In genomic region chr5:172766287-172767104, GRCh38 we compare ENCODE assay signal across 8 cellular contexts. TPM values are rescaled to one million over a fixed set of nuclear protein-coding genes. Genes with fewer than 3 reads are reported as not detected.
A peak's percentile ranks its signal among the peaks of the same experiment; 100 is the strongest.
DNase-seq lines count a peak whose midpoint lies in the region; ATAC-seq and TF ChIP-seq lines count a peak whose summit lies in the region.

No MANE protein-coding gene starts in this region.

- H4K8ac ChIP-seq in mesenchymal stem cell (ENCODE audit: low read length), result peak overlapping the region; percentile 45

- H3K4me3 ChIP-seq in mesenchymal stem cell (ENCODE audit: insufficient read depth in 1 of 2, low read depth in 1 of 2, low read length in 2 of 2), result peak overlapping the region in 1 of 2 experiments; percentile 93

- peak overlapping the region in 1 of 2 experiments; percentile 55 for H3K18ac ChIP-seq in mesenchymal stem cell (ENCODE audit: low read depth in 1 of 2, low read length in 2 of 2)

- no peaks in the 10 kb centered on the region for H3K9me3 Mint-ChIP-seq in effector memory CD8-positive, alpha-beta T cell

- no peak overlapping the region for H2BK120ac ChIP-seq in mesenchymal stem cell (ENCODE audit: low read depth, low read length)

- no peak overlapping the region for H2BK12ac ChIP-seq in mesenchymal stem cell (ENCODE audit: low read length in 2 of 2)

- peak; percentile 3 for ATAC-seq in SK-N-SH treated with all-trans-retinoic acid at 6 μM for 48 hours
- peak; percentile 0 for ATAC-seq in effector memory CD8-positive, alpha-beta T cell (replicated peaks)

- no peak overlapping the region for H3K14ac ChIP-seq in mesenchymal stem cell (ENCODE audit: low read length in 2 of 2)

- H3K4me1 ChIP-seq in mesenchymal stem cell (ENCODE audit: control insufficient read depth, insufficient read depth, low read depth, low read length), result peaks cover 15% of the 10 kb centered on the region

- peak overlapping the region; percentile 100 for H3K27ac Mint-ChIP-seq in effector memory CD8-positive, alpha-beta T cell

- H2AFZ ChIP-seq in mesenchymal stem cell (ENCODE audit: low read depth, low read length), result no peak overlapping the region

- no peaks in the 10 kb centered on the region for H3K27me3 ChIP-seq in mesenchymal stem cell (ENCODE audit: control insufficient read depth in 1 of 2, insufficient read depth in 1 of 2, low read length in 2 of 2)

- peak overlapping the region; percentile 98 for H3K9ac ChIP-seq in mesenchymal stem cell (ENCODE audit: low read length)

- peak overlapping the region; percentile 26 for H2AK5ac ChIP-seq in mesenchymal stem cell (ENCODE audit: low read length, severe bottlenecking)

- no peak overlapping the region for H3K4ac ChIP-seq in mesenchymal stem cell (ENCODE audit: low read depth in 1 of 2, low read length in 2 of 2)

- peaks cover 81% of the 10 kb centered on the region for H3K36me3 Mint-ChIP-seq in effector memory CD8-positive, alpha-beta T cell (ENCODE audit: insufficient read depth)

- H3K27me3 Mint-ChIP-seq in effector memory CD8-positive, alpha-beta T cell, result no peaks in the 10 kb centered on the region

- peak overlapping the region; percentile 8 for H2BK15ac ChIP-seq in mesenchymal stem cell (ENCODE audit: low read depth, poor library complexity, severe bottlenecking)

- peak overlapping the region; percentile 42 for H3K4me2 ChIP-seq in mesenchymal stem cell (ENCODE audit: low read length, poor library complexity, severe bottlenecking)

- no peak overlapping the region for H3K23ac ChIP-seq in mesenchymal stem cell (ENCODE audit: low read length in 2 of 2)

- H3K4me3 Mint-ChIP-seq in effector memory CD8-positive, alpha-beta T cell, result peak overlapping the region; percentile 36 to 97

- peaks cover 21 to 39% of the 10 kb centered on the region in 2 experiments for H3K36me3 ChIP-seq in mesenchymal stem cell (ENCODE audit: control insufficient read depth in 1 of 2, insufficient read depth in 2 of 2, low read depth in 1 of 2, low read length in 2 of 2)

- no peaks in the 10 kb centered on the region for H3K79me1 ChIP-seq in mesenchymal stem cell (replicated peaks; ENCODE audit: low read length, poor library complexity, severe bottlenecking)

- DNase-seq in ELR (ENCODE audit: low read depth) (peak; percentile 80), mesenchymal stem cell (peak; percentile 98), RKO (ENCODE audit: low spot score) (no peak), AML-193 (lab: John Stamatoyannopoulos, UW) (no peak)
- peak; percentile 50 to 55 (median 52) for DNase-seq in effector memory CD8-positive, alpha-beta T cell
- DNase-seq in stimulated activated CD8-positive, alpha-beta memory T cell treated with anti-CD3 and anti-CD28 coated beads, Interleukin-4, amount 100 ng/mL, for 48 hours, result no peak

- H2BK5ac ChIP-seq in mesenchymal stem cell (ENCODE audit: low read depth, low read length, poor library complexity, severe bottlenecking), result peak overlapping the region; percentile 47

- peaks cover 53 to 62% of the 10 kb centered on the region in 2 donors for H3K4me1 Mint-ChIP-seq in effector memory CD8-positive, alpha-beta T cell (ENCODE audit: low read depth in 2 of 2)

- peak overlapping the region; percentile 89 for H3K27ac ChIP-seq in mesenchymal stem cell (ENCODE audit: low read length, poor library complexity, severe bottlenecking)
- peak overlapping the region; percentile 96 for H3K27ac ChIP-seq in temporal lobe (ENCODE audit: low read depth, low read length)

- H3K9me3 ChIP-seq in mesenchymal stem cell (ENCODE audit: control insufficient read depth, low read length), result no peaks in the 10 kb centered on the region

- 70% methylated on average over 16 of the region's 16 CpGs for WGBS in mesenchymal stem cell

- peak overlapping the region; percentile 49 for H4K91ac ChIP-seq in mesenchymal stem cell (ENCODE audit: low read length)

TF ChIP-seq in SK-N-SH treated with all-trans-retinoic acid at 6 μM for 48 hours, 23 proteins besides CTCF, POLR2A, EP300 and RAD21 (continues in another document):
- TF ChIP-seq RARB (CRISPR knock-in tag; IDR thresholded peaks at IDR 0.05) (no peak), TCF4 (CRISPR knock-in tag; IDR thresholded peaks at IDR 0.05; ENCODE audit: borderline replicate concordance) (no peak), TOX (CRISPR knock-in tag; IDR thresholded peaks at IDR 0.05; ENCODE audit: borderline replicate concordance) (no peak; the same call in 1 of the 2 replicates), PATZ1 (CRISPR knock-in tag; IDR thresholded peaks at IDR 0.05; ENCODE audit: borderline replicate concordance) (peak; percentile 74; the same call in 1 of the 2 replicates), CSDC2 (CRISPR knock-in tag; IDR thresholded peaks at IDR 0.05) (no peak), TSHZ2 (CRISPR knock-in tag; IDR thresholded peaks at IDR 0.05) (no peak), SNAI2 (CRISPR knock-in tag; IDR thresholded peaks at IDR 0.05) (no peak), ARNTL (CRISPR knock-in tag; IDR thresholded peaks at IDR 0.05; ENCODE audit: borderline replicate concordance, low read depth) (no peak), ZC3H10 (CRISPR knock-in tag; IDR thresholded peaks at IDR 0.05) (peak; percentile 45), OSR1 (CRISPR knock-in tag; IDR thresholded peaks at IDR 0.05) (no peak), GLIS3 (CRISPR knock-in tag; IDR thresholded peaks at IDR 0.05) (peak; percentile 70), ZNF70 (CRISPR knock-in tag; IDR thresholded peaks at IDR 0.05) (no peak), ESRRG (CRISPR knock-in tag; IDR thresholded peaks at IDR 0.05) (peak; percentile 53; the same call in 1 of the 2 replicates), ISL1 (CRISPR knock-in tag; IDR thresholded peaks at IDR 0.05) (no peak), ZNF8 (CRISPR knock-in tag; IDR thresholded peaks at IDR 0.05) (no peak; the same call in 1 of the 2 replicates), BACH2 (CRISPR knock-in tag; IDR thresholded peaks at IDR 0.05; ENCODE audit: borderline replicate concordance) (no peak), POU6F1 (CRISPR knock-in tag; IDR thresholded peaks at IDR 0.05; ENCODE audit: borderline replicate concordance, low read depth) (no peak), PPARA (CRISPR knock-in tag; IDR thresholded peaks at IDR 0.05; ENCODE audit: borderline replicate concordance) (no peak)

RNA-seq across cellular contexts. Expression of gene DUSP1, which starts 4.5 kb away (rescaled TPM):
- polyA plus RNA-seq in mesenchymal stem cell (2013, experiment 1 of 2), result 214 TPM
- polyA plus RNA-seq in mesenchymal stem cell (2013, experiment 2 of 2), result 205 TPM
- 58.5 TPM for total RNA-seq in temporal lobe

Comparison
In these comparisons a context has a peak if more than half of its experiments do, and no peak if none do; other contexts are left out.
1. DNase-seq: peak in ELR (single experiment), effector memory CD8-positive, alpha-beta T cell (3 of 3) and mesenchymal stem cell (single experiment); none in stimulated activated CD8-positive, alpha-beta memory T cell treated with anti-CD3 and anti-CD28 coated beads, Interleukin-4, amount 100 ng/mL, for 48 hours (single experiment), RKO (single experiment) and AML-193 (0 of 2).